ENCODE assay signal across 9 cellular contexts in genomic region chr18:63299837-63300787, GRCh38. TPM values are rescaled to one million over a fixed set of nuclear protein-coding genes. Genes with fewer than 3 reads are reported as not detected.
DNase-seq lines count a peak whose midpoint lies in the region; ATAC-seq, FAIRE-seq and TF ChIP-seq lines count a peak whose summit lies in the region.
"Had no signal": no experiment of that assay in that cellular context is flagged by ENCODE, and none has a peak within 500 bp of the region (broad histone marks: within the 10 kb centered on the region; RNA-seq: fewer than 3 reads in every experiment).

No MANE protein-coding gene starts in this region.

- H2BK15ac ChIP-seq in mesenchymal stem cell (ENCODE audit: low read depth, poor library complexity, severe bottlenecking), result no peak overlapping the region

- peaks cover 15% of the 10 kb centered on the region for H3K4me1 ChIP-seq in mesenchymal stem cell (ENCODE audit: control insufficient read depth, insufficient read depth, low read depth, low read length)
- H3K4me1 ChIP-seq: SJSA1 had no signal

- no peak overlapping the region for H3K23ac ChIP-seq in mesenchymal stem cell (ENCODE audit: low read length in 2 of 2)

- WGBS in mesenchymal stem cell, result 44% methylated on average over 5 of the region's 7 CpGs

- H3K27me3 ChIP-seq in GM06990 (replicated peaks; ENCODE audit: control insufficient read depth, insufficient read depth, low read length), result no peaks in the 10 kb centered on the region
- no peaks in the 10 kb centered on the region for H3K27me3 ChIP-seq in mesenchymal stem cell (ENCODE audit: control insufficient read depth in 1 of 2, insufficient read depth in 1 of 2, low read length in 2 of 2)
- H3K27me3 ChIP-seq: SJSA1 had no signal

- no peaks in the 10 kb centered on the region for H3K9me3 ChIP-seq in mesenchymal stem cell (ENCODE audit: control insufficient read depth, low read length)
- H3K9me3 ChIP-seq: SJSA1 had no signal

- H3K36me3 ChIP-seq in GM06990 (ENCODE audit: control insufficient read depth, insufficient read depth, low read length) (peaks cover 13% of the 10 kb centered on the region), mesenchymal stem cell (ENCODE audit: control insufficient read depth in 1 of 2, insufficient read depth in 2 of 2, low read depth in 1 of 2, low read length in 2 of 2) (no peaks in the 10 kb centered on the region)
- H3K36me3 ChIP-seq: SJSA1 had no signal

- no peak overlapping the region for H3K4me3 ChIP-seq in GM06990 (replicated peaks; ENCODE audit: low read depth, low read length)
- no peak overlapping the region for H3K4me3 ChIP-seq in mesenchymal stem cell (ENCODE audit: insufficient read depth in 1 of 2, low read depth in 1 of 2, low read length in 2 of 2)
- H3K4me3 ChIP-seq: SJSA1 had no signal

- no peak overlapping the region for H3K4me2 ChIP-seq in mesenchymal stem cell (ENCODE audit: low read length, poor library complexity, severe bottlenecking)

- H2BK120ac ChIP-seq in mesenchymal stem cell (ENCODE audit: low read depth, low read length), result no peak overlapping the region

- H4K91ac ChIP-seq in mesenchymal stem cell (ENCODE audit: low read length), result no peak overlapping the region

- no peak overlapping the region for H2BK12ac ChIP-seq in mesenchymal stem cell (ENCODE audit: low read length in 2 of 2)

- H3K18ac ChIP-seq in mesenchymal stem cell (ENCODE audit: low read depth in 1 of 2, low read length in 2 of 2), result no peak overlapping the region

- ATAC-seq in GM21515 (IDR thresholded peaks at IDR 0.05; ENCODE audit: unreplicated experiment) (peak; percentile 65), Right ventricle myocardium inferior (no peak)

- H2BK5ac ChIP-seq in mesenchymal stem cell (ENCODE audit: low read depth, low read length, poor library complexity, severe bottlenecking), result peak overlapping the region; percentile 36

- no peak overlapping the region for H4K8ac ChIP-seq in mesenchymal stem cell (ENCODE audit: low read length)

- H3K27ac ChIP-seq in mesenchymal stem cell (ENCODE audit: low read length, poor library complexity, severe bottlenecking), result peak overlapping the region; percentile 88
- H3K27ac ChIP-seq: SJSA1 had no signal

- H3K14ac ChIP-seq in mesenchymal stem cell (ENCODE audit: low read length in 2 of 2), result no peak overlapping the region

- H2AK5ac ChIP-seq in mesenchymal stem cell (ENCODE audit: low read length, severe bottlenecking), result no peak overlapping the region

- no peak overlapping the region for H3K4ac ChIP-seq in mesenchymal stem cell (ENCODE audit: low read depth in 1 of 2, low read length in 2 of 2)

- H2AFZ ChIP-seq in mesenchymal stem cell (ENCODE audit: low read depth, low read length), result no peak overlapping the region

- no peak for TF ChIP-seq CTCF in GM06990 (IDR thresholded peaks at IDR 0.05; ENCODE audit: insufficient read depth, low read length, poor library complexity, severe bottlenecking)

- no peak overlapping the region for H3K9ac ChIP-seq in mesenchymal stem cell (ENCODE audit: low read length)

- intact Hi-C loops in Right ventricle myocardium inferior (cut with DNase I), result no loop called here

- DNase-seq in GM06990 (ENCODE audit: extremely low read depth, insufficient read length), result peak; percentile 52
- DNase-seq in RCC 7860 (ENCODE audit: low spot score), result peak; percentile 84
- peak; percentile 36 for DNase-seq in mesenchymal stem cell
- no peak for DNase-seq in SIG-M5 treated with dmso at 0.1 percent for 504 hours (lab: John Stamatoyannopoulos, UW; ENCODE audit: unreplicated experiment)
- no peak for DNase-seq in NCI-H1417 (lab: John Stamatoyannopoulos, UW)
- no peak for DNase-seq in Right ventricle myocardium inferior (ENCODE audit: missing footprints)
- DNase-seq in activated CD8-positive, alpha-beta memory T cell treated with anti-CD3 and anti-CD28 coated beads, Interleukin-2, amount 50 U/mL, for 48 hours, result no peak

- peak; percentile 97 for FAIRE-seq in RCC 7860 (lab: Jason Lieb, UNC)

- H3K79me1 ChIP-seq in mesenchymal stem cell (replicated peaks; ENCODE audit: low read length, poor library complexity, severe bottlenecking), result peaks cover 10% of the 10 kb centered on the region

RNA-seq across cellular contexts. Expression of gene BCL2, which starts 19.5 kb away (rescaled TPM):
- polyA plus RNA-seq in mesenchymal stem cell (2013, experiment 1 of 2), result 0.28 TPM
- polyA plus RNA-seq in mesenchymal stem cell (2013, experiment 2 of 2), result 0.19 TPM
- total RNA-seq in Right ventricle myocardium inferior, result 7.4 TPM

Comparison
In these comparisons a context has a peak if more than half of its experiments do, and no peak if none do; other contexts are left out.
1. DNase-seq: peak in GM06990 (single experiment), RCC 7860 (single experiment) and mesenchymal stem cell (single experiment); none in SIG-M5 treated with dmso at 0.1 percent for 504 hours (single experiment), NCI-H1417 (0 of 3), Right ventricle myocardium inferior (single experiment) and activated CD8-positive, alpha-beta memory T cell treated with anti-CD3 and anti-CD28 coated beads, Interleukin-2, amount 50 U/mL, for 48 hours (single experiment).